14 cellular contexts compared by ENCODE assay signal in genomic region chr1:109275706-109276345, GRCh38. TPM values are rescaled to one million over a fixed set of nuclear protein-coding genes. Genes with fewer than 3 reads are reported as not detected.
DNase-seq lines count a peak whose midpoint lies in the region; ATAC-seq and TF ChIP-seq lines count a peak whose summit lies in the region.
"Had no signal": no experiment of that assay in that cellular context is flagged by ENCODE, and none has a peak within 500 bp of the region (broad histone marks: within the 10 kb centered on the region; RNA-seq: fewer than 3 reads in every experiment).

No MANE protein-coding gene starts in this region.

- no peak overlapping the region for H2AFZ ChIP-seq in neural progenitor cell (replicated peaks)

- H3K36me3 Mint-ChIP-seq in Caco-2 (ENCODE audit: insufficient read depth, unreplicated experiment) (peaks cover 8% of the 10 kb centered on the region), neural progenitor cell (peaks cover 17% of the 10 kb centered on the region)

- H3K9ac ChIP-seq in neural progenitor cell = no peak overlapping the region

- H3K27ac ChIP-seq in SJSA1 (no peak overlapping the region), esophagus muscularis mucosa (replicated peaks in 1 of 4) (peak overlapping the region; percentile 36 to 76 (median 57)), neural progenitor cell (no peak overlapping the region)

- H3K27ac Mint-ChIP-seq in Caco-2 (ENCODE audit: unreplicated experiment) (peak overlapping the region; percentile 31), neural progenitor cell (peak overlapping the region; percentile 63)
- H3K27ac Mint-ChIP-seq: activated naive CD4-positive, alpha-beta T cell treated with anti-CD3 and anti-CD28 coated beads, Interleukin-2, amount 10 ng/mL, durations not matched to agents 7 days and 5 days had no signal

- H3K4me1 Mint-ChIP-seq in Caco-2 (ENCODE audit: low read depth, unreplicated experiment) (peaks cover 15% of the 10 kb centered on the region), neural progenitor cell (peaks cover 26% of the 10 kb centered on the region)

- H3K36me3 ChIP-seq in Caco-2 (ENCODE audit: control insufficient read depth, insufficient read depth, low read length) = no peaks in the 10 kb centered on the region
- H3K36me3 ChIP-seq in SJSA1 = peaks cover 31% of the 10 kb centered on the region
- peaks cover 0 to 33% (median 11%) of the 10 kb centered on the region in 4 donors for H3K36me3 ChIP-seq in esophagus muscularis mucosa
- no peaks in the 10 kb centered on the region for H3K36me3 ChIP-seq in neural progenitor cell

- peak in 1 of 2 experiments; percentile 16 for DNase-seq in Caco-2
- DNase-seq in SJSA1 (ENCODE audit: low read depth in 1 of 2, low spot score in 2 of 2) = peak; percentile 53 to 59
- no peak for DNase-seq in esophagus muscularis mucosa (ENCODE audit: extremely low spot score)
- DNase-seq in neural progenitor cell (ENCODE audit: low spot score) = no peak
- DNase-seq in NCI-H2029 (lab: John Stamatoyannopoulos, UW) = no peak
- no peak for DNase-seq in stimulated activated naive CD8-positive, alpha-beta T cell treated with anti-CD3 and anti-CD28 coated beads, Interleukin-15, Interleukin-2, amounts not matched to agents 100 U/mL and 50 U/mL, for 24 hours
- DNase-seq: activated CD4-positive, alpha-beta T cell treated with anti-CD3 and anti-CD28 coated beads, Interleukin-2, amount 50 U/mL, for 1 hour; activated naive CD4-positive, alpha-beta T cell treated with anti-CD3 and anti-CD28 coated beads, Interleukin-2, amount 10 ng/mL, durations not matched to agents 7 days and 5 days; C1 segment of cervical spinal cord; effector CD8-positive, alpha-beta T cell; stimulated activated CD4-positive, alpha-beta T cell treated with anti-CD3 and anti-CD28 coated beads, Interleukin-2, amount 100 ng/mL, for 48 hours had no signal

- no peaks in the 10 kb centered on the region for H3K9me3 ChIP-seq in Caco-2
- H3K9me3 ChIP-seq in SJSA1 (replicated peaks) = no peaks in the 10 kb centered on the region
- H3K9me3 ChIP-seq in esophagus muscularis mucosa = no peaks in the 10 kb centered on the region
- no peaks in the 10 kb centered on the region for H3K9me3 ChIP-seq in neural progenitor cell (ENCODE audit: low read depth)

- H3F3A ChIP-seq in neural progenitor cell (ENCODE audit: low read depth) = peaks cover 26% of the 10 kb centered on the region

- POLR2A ChIA-PET in Caco-2 (lab: Charles Lee) = no interaction called here

- TF ChIP-seq CTCF in Caco-2 (IDR thresholded peaks at IDR 0.05; ENCODE audit: insufficient read depth in 1 of 2, low read depth in 1 of 2, low read length in 1 of 2, severe bottlenecking in 1 of 2, unreplicated experiment in 1 of 2) = no peak
- no peak for TF ChIP-seq CTCF in esophagus muscularis mucosa (IDR thresholded peaks at IDR 0.05)
- TF ChIP-seq CTCF in neural progenitor cell (IDR thresholded peaks at IDR 0.05) = no peak

- ATAC-seq in HG02852 (IDR thresholded peaks at IDR 0.05; ENCODE audit: unreplicated experiment) (no peak), HG02610 (IDR thresholded peaks at IDR 0.05; ENCODE audit: unreplicated experiment) (no peak)
- no peak for ATAC-seq in stimulated activated naive CD8-positive, alpha-beta T cell treated with anti-CD3 and anti-CD28 coated beads, Interleukin-15, Interleukin-2, amounts not matched to agents 100 U/mL and 50 U/mL, for 24 hours

- H3K9me3 Mint-ChIP-seq in Caco-2 (ENCODE audit: unreplicated experiment) = no peaks in the 10 kb centered on the region
- H3K9me3 Mint-ChIP-seq in neural progenitor cell = no peaks in the 10 kb centered on the region
- H3K9me3 Mint-ChIP-seq: activated naive CD4-positive, alpha-beta T cell treated with anti-CD3 and anti-CD28 coated beads, Interleukin-2, amount 10 ng/mL, durations not matched to agents 7 days and 5 days had no signal

- TF ChIP-seq EP300 in esophagus muscularis mucosa (IDR thresholded peaks at IDR 0.05) = no peak

- peak overlapping the region; percentile 63 for H3K4me3 Mint-ChIP-seq in Caco-2 (ENCODE audit: unreplicated experiment)
- no peak overlapping the region for H3K4me3 Mint-ChIP-seq in neural progenitor cell
- H3K4me3 Mint-ChIP-seq: activated naive CD4-positive, alpha-beta T cell treated with anti-CD3 and anti-CD28 coated beads, Interleukin-2, amount 10 ng/mL, durations not matched to agents 7 days and 5 days had no signal

- TSS peak; percentile 44 for BruUV-seq in Caco-2 (replicated peaks; lab: Mats Ljungman, UMichigan)

- no peak for TF ChIP-seq POLR2A in esophagus muscularis mucosa (IDR thresholded peaks at IDR 0.05; ENCODE audit: low read depth)

- no peaks in the 10 kb centered on the region for H3K27me3 ChIP-seq in Caco-2 (replicated peaks; ENCODE audit: control insufficient read depth, insufficient read depth, low read length)
- no peaks in the 10 kb centered on the region for H3K27me3 ChIP-seq in SJSA1 (replicated peaks)
- H3K27me3 ChIP-seq in esophagus muscularis mucosa = no peaks in the 10 kb centered on the region
- H3K27me3 ChIP-seq in neural progenitor cell = no peaks in the 10 kb centered on the region

- no peaks in the 10 kb centered on the region for H4K20me1 ChIP-seq in neural progenitor cell (ENCODE audit: low read depth)

- intact Hi-C loops in Caco-2 (cut with micrococcal nuclease; ENCODE audit: unreplicated experiment) (loop anchor here (1.0 kb wide), 1 partner anchor 13 kb away; no protein-coding TSS in a partner anchor), esophagus muscularis mucosa (cut with DNase I) (loop anchor here (2.0 kb wide), 1 partner anchor 123 kb away; no protein-coding TSS in a partner anchor)

- H3K4me2 ChIP-seq in neural progenitor cell = no peak overlapping the region

- CTCF ChIA-PET in Caco-2 (lab: Charles Lee) = no interaction called here

- peak overlapping the region; percentile 22 for H3K4me3 ChIP-seq in Caco-2 (ENCODE audit: low read depth, low read length)
- no peak overlapping the region for H3K4me3 ChIP-seq in SJSA1
- H3K4me3 ChIP-seq in esophagus muscularis mucosa = no peak overlapping the region
- H3K4me3 ChIP-seq in neural progenitor cell = no peak overlapping the region

- 74% methylated on average over 9 of the region's 9 CpGs for WGBS in esophagus muscularis mucosa

- H3K27me3 Mint-ChIP-seq in Caco-2 (ENCODE audit: insufficient read depth, unreplicated experiment) (no peaks in the 10 kb centered on the region), neural progenitor cell (ENCODE audit: insufficient read depth, low read depth) (no peaks in the 10 kb centered on the region)

- peaks cover 45% of the 10 kb centered on the region for H3K4me1 ChIP-seq in Caco-2
- H3K4me1 ChIP-seq in SJSA1 (replicated peaks) = peaks cover 34% of the 10 kb centered on the region
- H3K4me1 ChIP-seq in esophagus muscularis mucosa = peaks cover 13 to 53% (median 38%) of the 10 kb centered on the region in 4 donors
- no peaks in the 10 kb centered on the region for H3K4me1 ChIP-seq in neural progenitor cell

- peaks cover 7% of the 10 kb centered on the region for H3K79me2 ChIP-seq in neural progenitor cell (ENCODE audit: low read depth)

RNA-seq across cellular contexts. Expression of gene PSRC1, which starts 7.1 kb away (rescaled TPM):
- total RNA-seq in Caco-2 (2022) = 23.9 and 24.9 TPM in 2 replicates
- total RNA-seq in SJSA1 (2014; rRNA removed; shearing (Covaris generic)) = 94.1 and 137 TPM in 2 replicates
- total RNA-seq in esophagus muscularis mucosa = 10 to 100 TPM in 1 of 4 donors, 1 to 10 TPM in 3; 5.3 to 12.5 (median 6.4) TPM
- total RNA-seq in neural progenitor cell (ENCODE audit: low replicate concordance) = 78.1 and 134 TPM in 2 replicates

RNA-seq across cellular contexts. Expression of gene CELSR2, which starts 26.5 kb away (rescaled TPM):
- 7.0 and 8.3 TPM in 2 replicates for total RNA-seq in Caco-2 (2022)
- 0.11 TPM in 1 of 2 replicates, not detected in the other for total RNA-seq in SJSA1 (2014; rRNA removed; shearing (Covaris generic))
- 10 to 100 TPM in 2 of 4 donors, 1 to 10 TPM in 2; 7.8 to 20.4 (median 10.5) TPM for total RNA-seq in esophagus muscularis mucosa
- total RNA-seq in neural progenitor cell (ENCODE audit: low replicate concordance) = 11.1 and 26.5 TPM in 2 replicates

RNA-seq across cellular contexts. Expression of gene MYBPHL, which starts 31.0 kb away (rescaled TPM):
- not detected in 2 replicates for total RNA-seq in Caco-2 (2022)
- not detected in 2 replicates for total RNA-seq in SJSA1 (2014; rRNA removed; shearing (Covaris generic))
- total RNA-seq in esophagus muscularis mucosa = not detected
- not detected in 2 replicates for total RNA-seq in neural progenitor cell (ENCODE audit: low replicate concordance)
- total RNA-seq: urinary bladder had no signal

Comparison
In these comparisons a context has a peak if more than half of its experiments do, and no peak if none do; other contexts are left out.
1. DNase-seq: peak in SJSA1 (2 of 2); none in esophagus muscularis mucosa (single experiment), neural progenitor cell (single experiment), NCI-H2029 (single experiment) and stimulated activated naive CD8-positive, alpha-beta T cell treated with anti-CD3 and anti-CD28 coated beads, Interleukin-15, Interleukin-2, amounts not matched to agents 100 U/mL and 50 U/mL, for 24 hours (single experiment).
2. H3K27ac ChIP-seq: peak in esophagus muscularis mucosa (4 of 4); none in SJSA1 (single experiment) and neural progenitor cell (single experiment).